ENCODE assay signal across 24 cellular contexts in the genomic region with DNA sequence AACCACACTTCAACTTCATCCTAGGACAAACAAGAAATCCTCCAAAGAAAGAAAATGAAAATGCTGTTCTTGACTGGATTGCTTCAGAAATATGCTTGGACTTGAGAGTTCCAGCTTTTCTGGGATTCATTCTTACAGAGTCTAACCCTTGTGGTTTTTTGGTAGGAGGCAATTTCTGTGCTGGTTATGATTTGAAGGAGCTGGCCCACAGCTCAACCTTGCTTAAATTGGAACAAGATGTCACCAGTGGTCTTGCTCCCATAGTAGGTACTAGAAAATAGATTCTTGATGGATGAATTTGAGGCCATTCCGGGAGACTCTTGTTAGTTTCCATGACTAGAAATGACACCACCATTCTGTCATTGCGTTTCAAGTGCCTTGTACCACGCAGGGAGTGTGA. TPM values are rescaled to one million over a fixed set of nuclear protein-coding genes. Genes with fewer than 3 reads are reported as not detected.
A peak's percentile ranks its signal among the peaks of the same experiment; 100 is the strongest.
DNase-seq lines count a peak whose midpoint lies in the region; ATAC-seq and TF ChIP-seq lines count a peak whose summit lies in the region.
"Had no signal": no experiment of that assay in that cellular context is flagged by ENCODE, and none has a peak within 500 bp of the region (broad histone marks: within the 10 kb centered on the region; RNA-seq: fewer than 3 reads in every experiment).

No MANE protein-coding gene starts in this region.

- H3F3A ChIP-seq in smooth muscle cell (ENCODE audit: low read depth), result no peaks in the 10 kb centered on the region

- peaks cover 5% of the 10 kb centered on the region for H3K4me1 ChIP-seq in smooth muscle cell (ENCODE audit: low read depth)
- peaks cover 0 to 14% (median 3%) of the 10 kb centered on the region in 3 donors for H3K4me1 ChIP-seq in gastroesophageal sphincter
- H3K4me1 ChIP-seq: ascending aorta, BE2C, HAP-1 had no signal

- H3K36me3 ChIP-seq in smooth muscle cell (ENCODE audit: low read depth) (no peaks in the 10 kb centered on the region), gastroesophageal sphincter (no peaks in the 10 kb centered on the region)
- H3K36me3 ChIP-seq: ascending aorta, BE2C, HAP-1, ovary, sigmoid colon had no signal

- no peak for TF ChIP-seq CTCF in astrocyte of the spinal cord (IDR thresholded peaks at IDR 0.05; ENCODE audit: low read depth, low read length)
- TF ChIP-seq CTCF in fibroblast of villous mesenchyme (IDR thresholded peaks at IDR 0.05; ENCODE audit: insufficient read depth, low read depth, low read length), result no peak
- TF ChIP-seq CTCF in smooth muscle cell (IDR thresholded peaks at IDR 0.05; ENCODE audit: borderline replicate concordance, insufficient read depth, poor library complexity, severe bottlenecking), result no peak
- no peak for TF ChIP-seq CTCF in gastroesophageal sphincter (IDR thresholded peaks at IDR 0.05)

- H3K27me3 ChIP-seq in smooth muscle cell (ENCODE audit: low read depth), result no peaks in the 10 kb centered on the region
- peaks cover 35% of the 10 kb centered on the region for H3K27me3 ChIP-seq in gastroesophageal sphincter
- H3K27me3 ChIP-seq: ascending aorta, ovary had no signal

- DNase-seq in GM03348 (ENCODE audit: low spot score) (peak; percentile 64), astrocyte of the spinal cord (ENCODE audit: low read depth, low spot score) (peak; percentile 18), fibroblast of villous mesenchyme (ENCODE audit: low read depth) (peak; percentile 25), smooth muscle cell (lab: John Stamatoyannopoulos, UW; ENCODE audit: unreplicated experiment) (no peak), RKO (ENCODE audit: low spot score) (no peak), HCEC 1CT (no peak)
- DNase-seq in activated CD8-positive, alpha-beta memory T cell treated with anti-CD3 and anti-CD28 coated beads, Interleukin-2, amount 50 U/mL, for 48 hours, result no peak
- DNase-seq: activated CD4-positive, alpha-beta T cell treated with anti-CD3 and anti-CD28 coated beads for 1 hour; activated CD8-positive, alpha-beta memory T cell treated with anti-CD3 and anti-CD28 coated beads for 24 hours; activated naive CD4-positive, alpha-beta T cell treated with anti-CD3 and anti-CD28 coated beads, Interleukin-2, amount 50 U/mL, for 16 hours; activated T-cell treated with anti-CD3 and anti-CD28 coated beads, Interleukin-2, amount 50 U/mL, for 72 hours; BE2C; COR-L47; DND-41; NCI-H1105; ovary; SHP77 treated with DMSO at 0.1 percent for 48 hours; sigmoid colon; stimulated activated CD4-positive, alpha-beta T cell treated with anti-CD3 and anti-CD28 coated beads, Interleukin-2, amount 100 ng/mL, for 24 hours; stimulated activated naive CD8-positive, alpha-beta T cell treated with anti-CD3 and anti-CD28 coated beads, Interleukin-15, Interleukin-2, amounts not matched to agents 100 U/mL and 50 U/mL, for 24 hours had no signal

- in situ Hi-C loops in astrocyte of the spinal cord (cut with HindIII; ENCODE audit: low sequenced_read_pairs), result no loop called here

- TF ChIP-seq EP300 in gastroesophageal sphincter (IDR thresholded peaks at IDR 0.05), result no peak

- no peaks in the 10 kb centered on the region for H3K79me2 ChIP-seq in smooth muscle cell (ENCODE audit: low read depth)

- no peak overlapping the region for H2AFZ ChIP-seq in smooth muscle cell (ENCODE audit: low read depth)

- H3K9ac ChIP-seq in smooth muscle cell (ENCODE audit: low read depth), result no peak overlapping the region

- no peak for ATAC-seq in gastroesophageal sphincter
- ATAC-seq: activated T-cell treated with anti-CD3 and anti-CD28 coated beads, Interleukin-2, amount 50 U/mL, for 72 hours; stimulated activated naive CD8-positive, alpha-beta T cell treated with anti-CD3 and anti-CD28 coated beads, Interleukin-15, Interleukin-2, amounts not matched to agents 100 U/mL and 50 U/mL, for 24 hours had no signal

- H3K27ac ChIP-seq in smooth muscle cell (ENCODE audit: low read depth), result peak overlapping the region; percentile 20
- H3K27ac ChIP-seq in gastroesophageal sphincter, result no peak overlapping the region
- H3K27ac ChIP-seq: ascending aorta, ovary had no signal

- no peaks in the 10 kb centered on the region for H4K20me1 ChIP-seq in smooth muscle cell (ENCODE audit: low read depth)

- H3K4me3 ChIP-seq in astrocyte of the spinal cord (ENCODE audit: low read depth, low read length), result no peak overlapping the region
- no peak overlapping the region for H3K4me3 ChIP-seq in fibroblast of villous mesenchyme (ENCODE audit: low read depth, low read length)
- no peak overlapping the region for H3K4me3 ChIP-seq in smooth muscle cell
- H3K4me3 ChIP-seq in gastroesophageal sphincter, result no peak overlapping the region
- H3K4me3 ChIP-seq: ascending aorta, HAP-1, lung, ovary, sigmoid colon had no signal

- WGBS in smooth muscle cell (ENCODE audit: low lambda C conversion rate), result 96% methylated on average over 3 of the region's 3 CpGs
- WGBS in gastroesophageal sphincter (ENCODE audit: low coverage in 1 of 2), 2 donors, result 58 to 64% methylated on average over 3 of the region's 3 CpGs

- no peak for TF ChIP-seq POLR2A in gastroesophageal sphincter (IDR thresholded peaks at IDR 0.05)

- H3K9me3 ChIP-seq in smooth muscle cell (replicated peaks; ENCODE audit: low read depth) (no peaks in the 10 kb centered on the region), gastroesophageal sphincter (no peaks in the 10 kb centered on the region)
- H3K9me3 ChIP-seq: ascending aorta, BE2C, HAP-1, ovary, sigmoid colon had no signal

- no peak overlapping the region for H3K4me2 ChIP-seq in smooth muscle cell

RNA-seq across cellular contexts. Expression of a gene that starts 54.3 kb away (rescaled TPM):
- total RNA-seq in fibroblast of villous mesenchyme (under 0.01 and 1.7 TPM in 2 replicates), smooth muscle cell (14.5 and 14.7 TPM in 2 replicates), gastroesophageal sphincter (10 to 100 TPM in 1 of 4 donors, 1 to 10 TPM in 3; 1.4 to 16.1 (median 6.0) TPM)
- polyA plus RNA-seq in smooth muscle cell, result 10.1 and 17.0 TPM in 2 replicates

Comparison
In these comparisons a context has a peak if more than half of its experiments do, and no peak if none do; other contexts are left out.
1. DNase-seq: peak in GM03348 (single experiment), astrocyte of the spinal cord (single experiment) and fibroblast of villous mesenchyme (single experiment); none in smooth muscle cell (single experiment), RKO (single experiment), activated CD8-positive, alpha-beta memory T cell treated with anti-CD3 and anti-CD28 coated beads, Interleukin-2, amount 50 U/mL, for 48 hours (single experiment) and HCEC 1CT (single experiment).